Comparison of ENCODE assay signal across 12 cellular contexts in the genomic region with DNA sequence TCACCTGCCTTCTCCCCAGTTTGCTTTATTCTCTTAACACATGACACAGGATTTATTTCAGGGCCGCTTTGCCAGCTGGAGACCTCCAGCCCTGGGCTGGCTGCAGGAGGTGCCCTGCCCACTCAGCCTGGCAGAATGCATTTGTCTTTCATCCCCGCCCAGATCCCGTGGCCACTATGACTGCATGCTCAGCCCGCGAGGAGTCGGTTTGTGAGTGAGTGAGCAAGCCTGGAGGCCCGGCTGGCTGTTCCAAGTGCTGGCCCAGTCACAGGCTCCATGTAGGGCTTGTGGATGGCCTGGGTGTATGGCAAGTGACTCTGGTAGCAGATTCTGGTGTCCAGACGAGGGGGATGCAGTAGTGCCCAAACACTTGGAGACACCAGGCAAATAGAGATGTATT. TPM values are rescaled to one million over a fixed set of nuclear protein-coding genes. Genes with fewer than 3 reads are reported as not detected.
DNase-seq lines count a peak whose midpoint lies in the region; ATAC-seq lines count a peak whose summit lies in the region.
"Had no signal": no experiment of that assay in that cellular context is flagged by ENCODE, and none has a peak within 500 bp of the region (broad histone marks: within the 10 kb centered on the region; RNA-seq: fewer than 3 reads in every experiment).

No MANE protein-coding gene starts in this region.

- peak overlapping the region in 4 of 8 donors; percentile 15 to 96 (median 58) for H3K4me3 Mint-ChIP-seq in CD4-positive, alpha-beta memory T cell
- peak overlapping the region; percentile 91 for H3K4me3 Mint-ChIP-seq in natural killer cell treated with Interleukin-12 subunit alpha and Interleukin-12 subunit beta and Interleukin-15 and Interleukin-18, amount 100 ng/mL, for 72 hours

- H3K9me3 ChIP-seq in CD4-positive, alpha-beta memory T cell (ENCODE audit: control insufficient read depth in 1 of 2, low read length in 2 of 2), result no peaks in the 10 kb centered on the region

- H3K4me1 Mint-ChIP-seq in CD4-positive, alpha-beta memory T cell, result peaks cover 43 to 79% (median 59%) of the 10 kb centered on the region in 4 donors
- peaks cover 53 to 62% of the 10 kb centered on the region in 2 donors for H3K4me1 Mint-ChIP-seq in natural killer cell treated with Interleukin-12 subunit alpha and Interleukin-12 subunit beta and Interleukin-15 and Interleukin-18, amount 100 ng/mL, for 72 hours (ENCODE audit: low read depth in 2 of 2)

- peak overlapping the region in 4 of 7 donors; percentile 57 to 100 (median 98) for H3K27ac Mint-ChIP-seq in CD4-positive, alpha-beta memory T cell
- H3K27ac Mint-ChIP-seq in natural killer cell treated with Interleukin-12 subunit alpha and Interleukin-12 subunit beta and Interleukin-15 and Interleukin-18, amount 100 ng/mL, for 72 hours, result peak overlapping the region; percentile 81 to 95

- no peaks in the 10 kb centered on the region for H3K27me3 Mint-ChIP-seq in CD4-positive, alpha-beta memory T cell
- no peaks in the 10 kb centered on the region for H3K27me3 Mint-ChIP-seq in natural killer cell treated with Interleukin-12 subunit alpha and Interleukin-12 subunit beta and Interleukin-15 and Interleukin-18, amount 100 ng/mL, for 72 hours

- no peak for ATAC-seq in natural killer cell treated with Interleukin-12 subunit alpha and Interleukin-12 subunit beta and Interleukin-15 and Interleukin-18, amount 100 ng/mL, for 72 hours
- ATAC-seq in GM18511 (IDR thresholded peaks at IDR 0.05; ENCODE audit: unreplicated experiment), result no peak

- H3K4me1 ChIP-seq in CD4-positive, alpha-beta memory T cell (ENCODE audit: insufficient read depth, low read length), result peaks cover 50% of the 10 kb centered on the region

- peaks cover 4% of the 10 kb centered on the region for H3K36me3 ChIP-seq in CD4-positive, alpha-beta memory T cell (ENCODE audit: insufficient read depth, low read length)

- no peaks in the 10 kb centered on the region for H3K27me3 ChIP-seq in CD4-positive, alpha-beta memory T cell (ENCODE audit: insufficient read depth, low read length)

- no peak overlapping the region for H3K27ac ChIP-seq in CD4-positive, alpha-beta memory T cell (ENCODE audit: low read depth, low read length)

- POLR2A ChIA-PET in CD4-positive, alpha-beta memory T cell (lab: Charles Lee; ENCODE audit: partially characterized antibody), result no interaction called here

- H3K36me3 Mint-ChIP-seq in CD4-positive, alpha-beta memory T cell, result peaks cover 10 to 35% of the 10 kb centered on the region in 2 donors
- peaks cover 14% of the 10 kb centered on the region for H3K36me3 Mint-ChIP-seq in natural killer cell treated with Interleukin-12 subunit alpha and Interleukin-12 subunit beta and Interleukin-15 and Interleukin-18, amount 100 ng/mL, for 72 hours

- no peak for DNase-seq in CD4-positive, alpha-beta memory T cell
- DNase-seq in HUDEP-2 (lab: John Stamatoyannopoulos, UW; ENCODE audit: unreplicated experiment in 76 of 76) (peak in 45 of 76 experiments; percentile 1 to 55 (median 18)), anterior cingulate cortex (lab: John Stamatoyannopoulos, UW) (peak in 31 of 58 donors; percentile 2 to 50 (median 16)), SIG-M5 treated with dmso at 0.1 percent for 504 hours (lab: John Stamatoyannopoulos, UW; ENCODE audit: unreplicated experiment) (no peak), 8988T (no peak), AG20443 (ENCODE audit: low spot score) (no peak)
- no peak for DNase-seq in natural killer cell treated with Interleukin-12 subunit alpha and Interleukin-12 subunit beta and Interleukin-15 and Interleukin-18, amount 100 ng/mL, for 72 hours (ENCODE audit: low spot score)
- DNase-seq: GDM1, hippocampal formation, MV-4-11, NCI-H510A treated with DMSO at 0.1 percent for 48 hours had no signal

- H3K9me3 Mint-ChIP-seq in CD4-positive, alpha-beta memory T cell, result no peaks in the 10 kb centered on the region
- H3K9me3 Mint-ChIP-seq in natural killer cell treated with Interleukin-12 subunit alpha and Interleukin-12 subunit beta and Interleukin-15 and Interleukin-18, amount 100 ng/mL, for 72 hours, result no peaks in the 10 kb centered on the region

- intact Hi-C loops in CD4-positive, alpha-beta memory T cell (cut with micrococcal nuclease), result loop anchor here (2.0 to 10.0 kb wide), 6 partner anchors 15 to 1403 kb away; partner anchors contain the start of genes EML5, PTPN21 and TTC8

- CTCF ChIA-PET in CD4-positive, alpha-beta memory T cell (lab: Charles Lee; ENCODE audit: partially characterized antibody), result interaction anchor here (0.9 to 5.0 kb wide), 3 partner anchors 8 to 20 kb away, joined by 4 to 34 read pairs (median 29); no protein-coding TSS in a partner anchor

- no peak overlapping the region for H3K4me3 ChIP-seq in CD4-positive, alpha-beta memory T cell (ENCODE audit: low read length in 2 of 2)

RNA-seq across cellular contexts. Expression of gene TDP1, which starts 2.1 kb away (rescaled TPM):
- total RNA-seq in CD4-positive, alpha-beta memory T cell, result 10 to 100 TPM; 54.0 to 58.9 TPM
- polyA plus RNA-seq in CD4-positive, alpha-beta memory T cell, result 10 to 100 TPM; 40.9 to 42.2 TPM
- 10 to 100 TPM; 50.0 to 77.9 TPM for total RNA-seq in natural killer cell treated with Interleukin-12 subunit alpha and Interleukin-12 subunit beta and Interleukin-15 and Interleukin-18, amount 100 ng/mL, for 72 hours

RNA-seq across cellular contexts. Expression of gene EFCAB11, which starts 3.3 kb away (rescaled TPM):
- 1 to 10 TPM; 1.3 to 2.5 TPM for total RNA-seq in CD4-positive, alpha-beta memory T cell
- polyA plus RNA-seq in CD4-positive, alpha-beta memory T cell, result 1 to 10 TPM in 1 of 2 donors, under 1 TPM in 1; 0.36 to 2.6 TPM
- 1 to 10 TPM; 4.8 to 7.5 TPM for total RNA-seq in natural killer cell treated with Interleukin-12 subunit alpha and Interleukin-12 subunit beta and Interleukin-15 and Interleukin-18, amount 100 ng/mL, for 72 hours

Comparison
In these comparisons a context has a peak if more than half of its experiments do, and no peak if none do; other contexts are left out.
1. DNase-seq: peak in HUDEP-2 (45 of 76) and anterior cingulate cortex (31 of 58); none in CD4-positive, alpha-beta memory T cell (0 of 5), natural killer cell treated with Interleukin-12 subunit alpha and Interleukin-12 subunit beta and Interleukin-15 and Interleukin-18, amount 100 ng/mL, for 72 hours (single experiment), SIG-M5 treated with dmso at 0.1 percent for 504 hours (single experiment), 8988T (single experiment) and AG20443 (single experiment).